In genomic region chr1:3978196-3978927, GRCh38 we compare ENCODE assay signal across 25 cellular contexts.
"Had no signal": no experiment of that assay in that cellular context is flagged by ENCODE, and none has a peak within 500 bp of the region (broad histone marks: within the 10 kb centered on the region; RNA-seq: fewer than 3 reads in every experiment).

No MANE protein-coding gene starts in this region.

- H3K27ac ChIP-seq: hepatocyte, left ventricle myocardium inferior, neutrophil, ovary, right atrium auricular region, right lobe of liver, stomach, testis, thyroid gland, transverse colon, upper lobe of left lung, vagina had no signal

- H2AFZ ChIP-seq: hepatocyte had no signal

- H3K27me3 ChIP-seq: hepatocyte, ovary, right atrium auricular region, right lobe of liver, testis, thyroid gland, transverse colon had no signal

- DNase-seq: islet precursor cell; left ventricle myocardium inferior; mesendoderm; naive B cell; natural killer cell; occipital lobe; ovary; right lobe of liver; stimulated activated CD4-positive, alpha-beta T cell treated with anti-CD3 and anti-CD28 coated beads, Interleukin-12 subunit alpha, Interleukin-12 subunit beta, amount 100 ng/mL, for 4 hours; stimulated activated CD4-positive, alpha-beta T cell treated with anti-CD3 and anti-CD28 coated beads, Interleukin-15, amount 100 ng/mL, for 24 hours; stimulated activated CD4-positive, alpha-beta T cell treated with anti-CD3 and anti-CD28 coated beads, Interleukin-2, amount 100 ng/mL, for 24 hours; stimulated activated CD4-positive, alpha-beta T cell treated with anti-CD3 and anti-CD28 coated beads, Interleukin-4, amount 100 ng/mL, for 1 hour; stimulated activated naive B cell treated with anti-CD40 and anti-IgM and Interleukin-4, amounts not matched to agents 10 μg/mL and 1 μg/mL and 100 μg/mL, for 72 hours; stimulated activated naive CD8-positive, alpha-beta T cell treated with anti-CD3 and anti-CD28 coated beads, Interleukin-15, Interleukin-2, amounts not matched to agents 100 U/mL and 50 U/mL, for 24 hours; stomach; testis; thyroid gland; transverse colon had no signal

- ATAC-seq: natural killer cell; right lobe of liver; stimulated activated naive B cell treated with anti-CD40 and anti-IgM and Interleukin-4, amounts not matched to agents 10 μg/mL and 1 μg/mL and 100 μg/mL, for 72 hours; stimulated activated naive CD8-positive, alpha-beta T cell treated with anti-CD3 and anti-CD28 coated beads, Interleukin-15, Interleukin-2, amounts not matched to agents 100 U/mL and 50 U/mL, for 24 hours had no signal

- H3K4me2 ChIP-seq: hepatocyte, smooth muscle cell had no signal

- H3K4me3 ChIP-seq: hepatocyte, left ventricle myocardium inferior, lung, ovary, right atrium auricular region, right lobe of liver, smooth muscle cell, stomach, testis, thyroid gland, transverse colon, upper lobe of left lung, vagina had no signal

- H3K4me1 ChIP-seq: left ventricle myocardium inferior, right atrium auricular region, right lobe of liver, stomach, testis, transverse colon, upper lobe of left lung, vagina had no signal

- H3K9me3 ChIP-seq: left ventricle myocardium inferior, neutrophil, ovary, right atrium auricular region, right lobe of liver, stomach, testis, thyroid gland, transverse colon, upper lobe of left lung, vagina had no signal

- H3K36me3 ChIP-seq: left ventricle myocardium inferior, neutrophil, ovary, right atrium auricular region, right lobe of liver, stomach, thyroid gland, transverse colon, upper lobe of left lung, vagina had no signal
